In genomic region chr9:122904823-122905710, GRCh38 we compare ENCODE assay signal across 8 cellular contexts. TPM values are rescaled to one million over a fixed set of nuclear protein-coding genes. Genes with fewer than 3 reads are reported as not detected.
A peak's percentile ranks its signal among the peaks of the same experiment; 100 is the strongest.
DNase-seq lines count a peak whose midpoint lies in the region; ATAC-seq, FAIRE-seq and TF ChIP-seq lines count a peak whose summit lies in the region.

TSS of gene RC3H2 (minus strand) at chr9:122905359. CDS start at chr9:122897509, 7,850 bp downstream.

- H3K36me3 Mint-ChIP-seq in Caco-2 (ENCODE audit: insufficient read depth, unreplicated experiment) (peaks cover 23% of the 10 kb centered on the region), memory B cell (peaks cover 4% of the 10 kb centered on the region)
- H3K36me3 Mint-ChIP-seq in activated CD8-positive, alpha-beta memory T cell treated with anti-CD3 and anti-CD28 coated beads, Interleukin-2, amount 10 ng/mL, durations not matched to agents 7 days and 5 days = peaks cover 10% of the 10 kb centered on the region

- H3K27ac ChIP-seq in H1 (ENCODE audit: low read depth, low read length) = peak within 1 kb of the TSS; percentile 79

- POLR2A ChIA-PET in Caco-2 (lab: Charles Lee) = interaction anchor here (0.6 to 1.1 kb wide), 7 partner anchors 9 to 195 kb away, joined by 3 to 19 read pairs (median 3); partner anchors contain the start of genes RABGAP1 and ZBTB26
- POLR2A ChIA-PET in H1 (lab: Charles Lee; ENCODE audit: partially characterized antibody) = interaction anchor here (0.8 to 3.8 kb wide), 19 partner anchors 9 to 169 kb away, joined by 3 to 35 read pairs (median 4); partner anchors contain the start of genes PDCL, ZBTB26 and ZBTB6

- H3K9ac ChIP-seq in NT2/D1 (ENCODE audit: insufficient read length, low read depth) (peak within 1 kb of the TSS; percentile 93), H1 (replicated peaks in 1 of 4; ENCODE audit: extremely low read depth in 1 of 4, low read depth in 3 of 4, low read length in 3 of 4) (peak within 1 kb of the TSS; percentile 94 to 96 (median 94))

- H4K91ac ChIP-seq in H1 (replicated peaks; ENCODE audit: insufficient read length, low read length) = no peak within 1 kb of the TSS

- peak; percentile 99 to 100 for DNase-seq in Caco-2
- peak; percentile 34 to 99 (median 97) for DNase-seq in HUDEP-2 (lab: John Stamatoyannopoulos, UW; ENCODE audit: unreplicated experiment in 76 of 76)
- DNase-seq in NT2/D1 (ENCODE audit: low read depth, low spot score) = peak; percentile 100
- DNase-seq in activated CD8-positive, alpha-beta memory T cell treated with anti-CD3 and anti-CD28 coated beads, Interleukin-2, amount 10 ng/mL, durations not matched to agents 7 days and 5 days = peak; percentile 99
- peak; percentile 94 to 100 for DNase-seq in H1 (ENCODE audit: low read depth in 1 of 2, low spot score in 2 of 2)
- DNase-seq in memory B cell (ENCODE audit: low spot score in 2 of 2) = peak; percentile 89 to 95
- DNase-seq in stimulated activated CD8-positive, alpha-beta memory T cell treated with anti-CD3 and anti-CD28 coated beads, Interleukin-12 subunit alpha, Interleukin-12 subunit beta, amount 100 ng/mL, for 24 hours (ENCODE audit: extremely low read depth) = peak; percentile 93

- H3K23ac ChIP-seq in H1 (ENCODE audit: insufficient read length) = no peak within 1 kb of the TSS

- CTCF ChIA-PET in Caco-2 (lab: Charles Lee) (no interaction called here), H1 (lab: Charles Lee; ENCODE audit: partially characterized antibody) (interaction anchor here (1.4 kb wide), 1 partner anchor 24 kb away, joined by 3 read pairs; no protein-coding TSS in a partner anchor)
- CTCF ChIA-PET in activated CD8-positive, alpha-beta memory T cell treated with anti-CD3 and anti-CD28 coated beads, Interleukin-2, amount 10 ng/mL, durations not matched to agents 7 days and 5 days (lab: Charles Lee) = interaction anchor here (1.4 to 2.8 kb wide), 4 partner anchors 27 to 444 kb away, joined by 3 to 10 read pairs (median 4); no protein-coding TSS in a partner anchor

- H3K36me3 ChIP-seq in Caco-2 (ENCODE audit: control insufficient read depth, insufficient read depth, low read length) (no peaks in the 10 kb centered on the region), NT2/D1 (ENCODE audit: insufficient read depth, insufficient read length, low read length) (peaks cover 20% of the 10 kb centered on the region), H1 (ENCODE audit: control insufficient read depth in 2 of 4, insufficient read depth in 4 of 4, low read length in 3 of 4) (peaks cover 0 to 3% (median 0%) of the 10 kb centered on the region in 4 experiments; a peak in 1 of 8 replicates)

- H4K5ac ChIP-seq in H1 (ENCODE audit: insufficient read length, low read depth, low read length) = peak within 1 kb of the TSS; percentile 61

- H2AFZ ChIP-seq in H1 (ENCODE audit: low read length) = peak within 1 kb of the TSS; percentile 100

- no peak within 1 kb of the TSS for H3K14ac ChIP-seq in H1 (ENCODE audit: insufficient read length)

- H3K27me3 ChIP-seq in Caco-2 (replicated peaks; ENCODE audit: control insufficient read depth, insufficient read depth, low read length) (no peaks in the 10 kb centered on the region), NT2/D1 (ENCODE audit: insufficient read depth, insufficient read length) (no peaks in the 10 kb centered on the region), H1 (replicated peaks in 1 of 4; ENCODE audit: control insufficient read depth in 3 of 4, extremely low read depth in 1 of 4, insufficient read depth in 3 of 4, low read length in 3 of 4) (no peaks in the 10 kb centered on the region)

- no peak for TF ChIP-seq RAD21 in H1 (IDR thresholded peaks at IDR 0.05 in 1 of 2, conservative IDR thresholded peaks at IDR 0.05 in 1 of 2; ENCODE audit: low read depth in 2 of 2, low read length in 2 of 2)

- H3K9me3 ChIP-seq in Caco-2 (no peaks in the 10 kb centered on the region), NT2/D1 (ENCODE audit: insufficient read depth, low read length) (no peaks in the 10 kb centered on the region), H1 (ENCODE audit: insufficient read depth in 2 of 2, low read depth in 1 of 2, low read length in 1 of 2) (no peaks in the 10 kb centered on the region)

- H3K4ac ChIP-seq in H1 (replicated peaks; ENCODE audit: insufficient read length, low read depth, low read length) = peak within 1 kb of the TSS; percentile 46

- peak; percentile 88 for ATAC-seq in GM21381 (IDR thresholded peaks at IDR 0.05; ENCODE audit: unreplicated experiment)
- ATAC-seq in activated CD8-positive, alpha-beta memory T cell treated with anti-CD3 and anti-CD28 coated beads, Interleukin-2, amount 10 ng/mL, durations not matched to agents 7 days and 5 days = peak; percentile 90
- ATAC-seq in memory B cell (ENCODE audit: low read depth) = peak; percentile 89

- FAIRE-seq in H1 (lab: Jason Lieb, UNC) = peak; percentile 100

- no peaks in the 10 kb centered on the region for H3K9me3 Mint-ChIP-seq in Caco-2 (ENCODE audit: unreplicated experiment)
- no peaks in the 10 kb centered on the region for H3K9me3 Mint-ChIP-seq in activated CD8-positive, alpha-beta memory T cell treated with anti-CD3 and anti-CD28 coated beads, Interleukin-2, amount 10 ng/mL, durations not matched to agents 7 days and 5 days (ENCODE audit: low read depth)
- H3K9me3 Mint-ChIP-seq in memory B cell = no peaks in the 10 kb centered on the region

- 2% methylated on average over 42 of the region's 77 CpGs; no CpG with 5 or more reads in 1 of the 2 experiments for WGBS in H1 (ENCODE audit: extremely low coverage in 1 of 2, insufficient coverage in 1 of 2, insufficient read length in 1 of 2, insufficient replicate concordance in 2 of 2, low coverage in 1 of 2, low lambda C conversion rate in 2 of 2, missing lambda C conversion rate in 1 of 2), 2 experiments

- intact Hi-C loops in Caco-2 (cut with micrococcal nuclease; ENCODE audit: unreplicated experiment) = loop anchor here (1.0 to 2.0 kb wide), 4 partner anchors 8 to 86 kb away; partner anchors contain the start of genes ZBTB26 and ZBTB6

- H3K23me2 ChIP-seq in H1 (ENCODE audit: low read depth, low read length) = no peaks in the 10 kb centered on the region

- H2BK12ac ChIP-seq in H1 (ENCODE audit: low read depth, low read length) = peak within 1 kb of the TSS; percentile 42; the same call in 1 of the 2 replicates

- TF ChIP-seq POLR2A in H1 (IDR thresholded peaks at IDR 0.05; ENCODE audit: control extremely low read depth in 1 of 2, low read depth in 2 of 2, low read length in 2 of 2) = peak; percentile 95 to 97

- H3K18ac ChIP-seq in H1 (ENCODE audit: extremely low read depth, low read length) = peak within 1 kb of the TSS; percentile 86

- peak within 1 kb of the TSS; percentile 98 for H4K8ac ChIP-seq in H1 (ENCODE audit: extremely low read depth, insufficient read depth, low read length)

- no peak within 1 kb of the TSS for H2BK120ac ChIP-seq in H1 (replicated peaks; ENCODE audit: low read depth, low read length)

- no peak within 1 kb of the TSS for H2AK5ac ChIP-seq in H1 (ENCODE audit: low read depth, low read length)

- BruUV-seq in Caco-2 (replicated peaks; lab: Mats Ljungman, UMichigan) = TSS peak; percentile 40

- TF ChIP-seq CTCF in Caco-2 (IDR thresholded peaks at IDR 0.05; ENCODE audit: insufficient read depth in 1 of 2, low read depth in 1 of 2, low read length in 1 of 2, severe bottlenecking in 1 of 2, unreplicated experiment in 1 of 2) (no peak), H1 (IDR thresholded peaks at IDR 0.05; ENCODE audit: control extremely low read depth in 1 of 3, insufficient read depth in 1 of 3, low read depth in 1 of 3, low read length in 3 of 3) (no peak)

- H3K4me2 ChIP-seq in H1 (ENCODE audit: insufficient read depth in 1 of 2, low read depth in 2 of 2, low read length in 2 of 2) = peak within 1 kb of the TSS; percentile 71 to 72

- no peak within 1 kb of the TSS for H3K56ac ChIP-seq in H1 (replicated peaks; ENCODE audit: insufficient read length, low read depth, low read length)

- no peak within 1 kb of the TSS for H2BK15ac ChIP-seq in H1 (ENCODE audit: low read length)

- H3K4me3 ChIP-seq in Caco-2 (ENCODE audit: low read depth, low read length) = peak within 1 kb of the TSS; percentile 70
- H3K4me3 ChIP-seq in NT2/D1 (ENCODE audit: insufficient read length, low read depth) = peak within 1 kb of the TSS; percentile 81
- H3K4me3 ChIP-seq in H1 (ENCODE audit: extremely low read depth in 1 of 4, insufficient read depth in 2 of 4, low read depth in 3 of 4, low read length in 4 of 4) = peak within 1 kb of the TSS; percentile 89 to 93 (median 92)

- H3K4me1 ChIP-seq in Caco-2 (no peaks in the 10 kb centered on the region; the same call in 1 of the 2 replicates), NT2/D1 (ENCODE audit: insufficient read depth, insufficient read length) (no peaks in the 10 kb centered on the region), H1 (replicated peaks in 1 of 4; ENCODE audit: control insufficient read depth in 3 of 4, insufficient read depth in 4 of 4, low read length in 3 of 4) (no peaks in the 10 kb centered on the region; a peak in 1 of 7 replicates)

- H2BK20ac ChIP-seq in H1 (ENCODE audit: low read length) = no peak within 1 kb of the TSS

- H3K27me3 Mint-ChIP-seq in Caco-2 (ENCODE audit: insufficient read depth, unreplicated experiment) (no peaks in the 10 kb centered on the region), memory B cell (no peaks in the 10 kb centered on the region)
- no peaks in the 10 kb centered on the region for H3K27me3 Mint-ChIP-seq in activated CD8-positive, alpha-beta memory T cell treated with anti-CD3 and anti-CD28 coated beads, Interleukin-2, amount 10 ng/mL, durations not matched to agents 7 days and 5 days

- TF ChIP-seq EP300 in H1 (IDR thresholded peaks at IDR 0.05; ENCODE audit: borderline replicate concordance in 1 of 2, low read depth in 2 of 2, low read length in 2 of 2) = no peak

- H3K27ac Mint-ChIP-seq in Caco-2 (ENCODE audit: unreplicated experiment) (peak within 1 kb of the TSS; percentile 90), memory B cell (peak within 1 kb of the TSS; percentile 98)
- peak within 1 kb of the TSS; percentile 88 for H3K27ac Mint-ChIP-seq in activated CD8-positive, alpha-beta memory T cell treated with anti-CD3 and anti-CD28 coated beads, Interleukin-2, amount 10 ng/mL, durations not matched to agents 7 days and 5 days

- peak within 1 kb of the TSS; percentile 46; the same call in 1 of the 2 replicates for H2BK5ac ChIP-seq in H1 (ENCODE audit: low read depth, low read length)

- H3K79me2 ChIP-seq in H1 (ENCODE audit: control insufficient read depth in 1 of 2, insufficient read depth in 2 of 2, low read length in 2 of 2) = peaks cover 3 to 59% of the 10 kb centered on the region in 2 experiments; a peak in 3 of 4 replicates

- H3K79me1 ChIP-seq in H1 (ENCODE audit: low read depth, low read length) = no peaks in the 10 kb centered on the region

- H4K20me1 ChIP-seq in H1 (replicated peaks in 1 of 2; ENCODE audit: control insufficient read depth in 1 of 2, insufficient read depth in 2 of 2, low read length in 2 of 2) = no peaks in the 10 kb centered on the region

- H3K4me3 Mint-ChIP-seq in Caco-2 (ENCODE audit: unreplicated experiment) = peak within 1 kb of the TSS; percentile 86
- H3K4me3 Mint-ChIP-seq in activated CD8-positive, alpha-beta memory T cell treated with anti-CD3 and anti-CD28 coated beads, Interleukin-2, amount 10 ng/mL, durations not matched to agents 7 days and 5 days = peak within 1 kb of the TSS; percentile 88
- peak within 1 kb of the TSS; percentile 98 for H3K4me3 Mint-ChIP-seq in memory B cell

- H3K4me1 Mint-ChIP-seq in Caco-2 (ENCODE audit: low read depth, unreplicated experiment) (no peaks in the 10 kb centered on the region), memory B cell (peaks cover 12% of the 10 kb centered on the region)
- H3K4me1 Mint-ChIP-seq in activated CD8-positive, alpha-beta memory T cell treated with anti-CD3 and anti-CD28 coated beads, Interleukin-2, amount 10 ng/mL, durations not matched to agents 7 days and 5 days = peaks cover 18% of the 10 kb centered on the region

RNA-seq across cellular contexts. Expression of gene RC3H2, which starts in this region (rescaled TPM):
- total RNA-seq in Caco-2 (2022) = 53.8 and 55.5 TPM in 2 replicates
- total RNA-seq in activated CD8-positive, alpha-beta memory T cell treated with anti-CD3 and anti-CD28 coated beads, Interleukin-2, amount 10 ng/mL, durations not matched to agents 7 days and 5 days = 10 to 100 TPM; 49.7 to 53.7 TPM
- total RNA-seq in H1 (2021; fragmentation: NEBNext Ultra II Directional; extraction: Animal tissue kit (Norgen Biotek cat#: 25700)) = 38.4 and 40.0 TPM in 2 replicates
- polyA plus RNA-seq in H1 (2011; rRNA removed) = 7.9 and 11.2 TPM in 2 replicates
- polyA plus RNA-seq in H1 (2011; cell fraction: cytosol; rRNA removed) = 11.4 TPM
- 14.0 TPM for polyA plus RNA-seq in H1 (2011; cell fraction: nucleus; rRNA removed)
- 11.2 to 18.9 TPM (median 16.9 TPM) in 4 replicates for polyA plus RNA-seq in H1 (2012, experiment 1 of 2)
- 3.5 TPM for polyA plus RNA-seq in H1 (2012, experiment 2 of 2)
- polyA plus RNA-seq in H1 (2013, experiment 1 of 2) = 23.3 TPM
- 25.2 TPM for polyA plus RNA-seq in H1 (2013, experiment 2 of 2)
- 78.4 and 100 TPM in 2 replicates for polyA minus RNA-seq in H1 (2011; rRNA and poly(A)+ RNA removed)
- polyA minus RNA-seq in H1 (2011; cell fraction: cytosol; rRNA and poly(A)+ RNA removed) = 37.8 TPM
- 70.4 TPM for polyA minus RNA-seq in H1 (2011; cell fraction: nucleus; rRNA and poly(A)+ RNA removed)

Comparison
In these comparisons a context has a peak if more than half of its experiments do, and no peak if none do; other contexts are left out.
1. Peak in every context shown above with its lines: DNase-seq, ATAC-seq, H3K4me3 ChIP-seq and H3K27ac ChIP-seq.